Comparison of ENCODE assay signal across 8 cellular contexts in the genomic region with DNA sequence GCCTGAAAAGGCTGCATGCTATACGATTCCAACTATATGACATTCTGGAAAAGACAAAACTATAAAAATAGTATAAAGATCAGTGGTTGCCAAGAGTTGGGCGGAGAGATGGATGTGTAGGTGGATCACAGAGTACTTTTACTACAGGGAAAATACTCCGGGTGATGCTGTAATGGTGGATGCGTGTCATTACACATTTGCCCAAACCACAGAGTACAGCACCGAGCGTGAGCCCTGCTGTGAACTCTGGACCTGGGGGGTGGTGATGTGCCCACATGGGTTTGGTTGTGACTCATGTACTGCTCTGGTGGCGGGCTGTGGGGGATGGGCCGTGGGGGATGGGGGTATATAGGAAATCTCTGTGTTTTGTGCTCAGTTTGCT.
A peak's percentile ranks its signal among the peaks of the same experiment; 100 is the strongest.
DNase-seq lines count a peak whose midpoint lies in the region; ATAC-seq and TF ChIP-seq lines count a peak whose summit lies in the region.

No MANE protein-coding gene starts in this region.

- ATAC-seq in effector memory CD8-positive, alpha-beta T cell (replicated peaks) = peak; percentile 52
- ATAC-seq in HG03135 (IDR thresholded peaks at IDR 0.05; ENCODE audit: unreplicated experiment) = no peak
- no peak for ATAC-seq in GM18519 (IDR thresholded peaks at IDR 0.05; ENCODE audit: low FRiP score, unreplicated experiment)

- TF ChIP-seq CTCF in HFFc6 (IDR thresholded peaks at IDR 0.05) = no peak

- H3K4me1 Mint-ChIP-seq in HFFc6 (ENCODE audit: low read depth) = peaks cover 45% of the 10 kb centered on the region
- peaks cover 5 to 8% of the 10 kb centered on the region in 2 donors for H3K4me1 Mint-ChIP-seq in effector memory CD8-positive, alpha-beta T cell (ENCODE audit: low read depth in 2 of 2)

- peak overlapping the region; percentile 69 for H3K27ac Mint-ChIP-seq in HFFc6
- peak overlapping the region; percentile 22 to 51 for H3K27ac Mint-ChIP-seq in effector memory CD8-positive, alpha-beta T cell

- no peaks in the 10 kb centered on the region for H3K36me3 Mint-ChIP-seq in HFFc6 (ENCODE audit: low read depth)
- H3K36me3 Mint-ChIP-seq in effector memory CD8-positive, alpha-beta T cell (ENCODE audit: insufficient read depth) = peaks cover 4% of the 10 kb centered on the region

- H3K9me3 Mint-ChIP-seq in HFFc6 = peaks cover 4% of the 10 kb centered on the region; the same call in 1 of the 2 replicates
- H3K9me3 Mint-ChIP-seq in effector memory CD8-positive, alpha-beta T cell = no peaks in the 10 kb centered on the region

- peak; percentile 76 for DNase-seq in HFFc6
- DNase-seq in activated CD4-positive, alpha-beta T cell treated with anti-CD3 and anti-CD28 coated beads for 24 hours (ENCODE audit: low read depth in 2 of 2) = peak; percentile 72 to 80
- DNase-seq in effector memory CD8-positive, alpha-beta T cell = no peak
- peak; percentile 63 for DNase-seq in stimulated activated CD8-positive, alpha-beta memory T cell treated with anti-CD3 and anti-CD28 coated beads, Interleukin-12 subunit alpha, Interleukin-12 subunit beta, amount 100 ng/mL, for 24 hours (ENCODE audit: extremely low read depth)
- DNase-seq in kidney glomerular epithelial cell (lab: John Stamatoyannopoulos, UW) = no peak
- no peak for DNase-seq in NCI-H69 (lab: John Stamatoyannopoulos, UW)

- H3K4me3 Mint-ChIP-seq in HFFc6 = peak overlapping the region; percentile 55
- no peak overlapping the region for H3K4me3 Mint-ChIP-seq in effector memory CD8-positive, alpha-beta T cell

- H3K27me3 Mint-ChIP-seq in HFFc6 (ENCODE audit: insufficient read depth) = peaks cover 10% of the 10 kb centered on the region
- H3K27me3 Mint-ChIP-seq in effector memory CD8-positive, alpha-beta T cell = peaks cover 20 to 58% of the 10 kb centered on the region in 2 donors

Comparison
In these comparisons a context has a peak if more than half of its experiments do, and no peak if none do; other contexts are left out.
1. DNase-seq: peak in HFFc6 (single experiment), activated CD4-positive, alpha-beta T cell treated with anti-CD3 and anti-CD28 coated beads for 24 hours (2 of 2) and stimulated activated CD8-positive, alpha-beta memory T cell treated with anti-CD3 and anti-CD28 coated beads, Interleukin-12 subunit alpha, Interleukin-12 subunit beta, amount 100 ng/mL, for 24 hours (single experiment); none in effector memory CD8-positive, alpha-beta T cell (0 of 3), kidney glomerular epithelial cell (single experiment) and NCI-H69 (single experiment).